11 cellular contexts compared by ENCODE assay signal in genomic region chr11:6387811-6388599, GRCh38. TPM values are rescaled to one million over a fixed set of nuclear protein-coding genes. Genes with fewer than 3 reads are reported as not detected.
DNase-seq lines count a peak whose midpoint lies in the region; ATAC-seq and TF ChIP-seq lines count a peak whose summit lies in the region.
"Had no signal": no experiment of that assay in that cellular context is flagged by ENCODE, and none has a peak within 500 bp of the region (broad histone marks: within the 10 kb centered on the region; RNA-seq: fewer than 3 reads in every experiment).

No MANE protein-coding gene starts in this region.

- no peak overlapping the region for H3K9ac ChIP-seq in endodermal cell (ENCODE audit: extremely low read depth, low read length, poor library complexity, severe bottlenecking)

- H3K4me1 ChIP-seq in endodermal cell (ENCODE audit: control insufficient read depth, insufficient read depth, low read length) (peaks cover 9% of the 10 kb centered on the region), upper lobe of right lung (peaks cover 21% of the 10 kb centered on the region)
- H3K4me1 ChIP-seq: BE2C had no signal

- WGBS in endodermal cell (ENCODE audit: insufficient coverage in 1 of 2, insufficient read length in 1 of 2), 2 experiments, result 86 to 91% methylated on average over 12 of the region's 12 CpGs

- H3K27me3 ChIP-seq in endodermal cell (ENCODE audit: control insufficient read depth, insufficient read depth, low read length, poor library complexity, severe bottlenecking) (no peaks in the 10 kb centered on the region), upper lobe of right lung (no peaks in the 10 kb centered on the region)
- H3K27me3 ChIP-seq: BE2C had no signal

- intact Hi-C loops in upper lobe of right lung (cut with DNase I), result no loop called here

- no peak overlapping the region for H3K27ac ChIP-seq in endodermal cell (ENCODE audit: low read depth, low read length)
- H3K27ac ChIP-seq in upper lobe of right lung, result peak overlapping the region; percentile 66

- H3K4me3 Mint-ChIP-seq in activated naive CD8-positive, alpha-beta T cell, result no peak overlapping the region
- no peak overlapping the region for H3K4me3 Mint-ChIP-seq in activated naive CD8-positive, alpha-beta T cell treated with anti-CD3 and anti-CD28 coated beads, Interleukin-2, amount 50 U/mL, for 24 hours
- H3K4me3 Mint-ChIP-seq in endodermal cell, result peak overlapping the region; percentile 0
- no peak overlapping the region for H3K4me3 Mint-ChIP-seq in memory B cell

- no peak for DNase-seq in activated naive CD8-positive, alpha-beta T cell treated with anti-CD3 and anti-CD28 coated beads, Interleukin-2, amount 50 U/mL, for 24 hours
- no peak for DNase-seq in endodermal cell
- no peak for DNase-seq in memory B cell (ENCODE audit: low spot score in 2 of 2)
- DNase-seq in upper lobe of right lung, result no peak
- DNase-seq in stimulated activated CD4-positive, alpha-beta T cell treated with anti-CD3 and anti-CD28 coated beads, Interleukin-4, amount 100 ng/mL, for 1 hour, result no peak
- DNase-seq in activated effector memory CD4-positive, alpha-beta T cell treated with Interleukin-2 at 50 U/mL for 16 hours, result no peak
- DNase-seq in RPMI8226, result no peak
- DNase-seq: BE2C, foreskin melanocyte had no signal

- H3K9me3 ChIP-seq in endodermal cell (ENCODE audit: control insufficient read depth, low read length) (no peaks in the 10 kb centered on the region), upper lobe of right lung (no peaks in the 10 kb centered on the region)
- H3K9me3 ChIP-seq: BE2C had no signal

- H3K27ac Mint-ChIP-seq in activated naive CD8-positive, alpha-beta T cell, result peak overlapping the region; percentile 58
- H3K27ac Mint-ChIP-seq in activated naive CD8-positive, alpha-beta T cell treated with anti-CD3 and anti-CD28 coated beads, Interleukin-2, amount 50 U/mL, for 24 hours, result no peak overlapping the region
- peak overlapping the region; percentile 83 for H3K27ac Mint-ChIP-seq in endodermal cell
- H3K27ac Mint-ChIP-seq in memory B cell, result peak overlapping the region; percentile 64

- H3K9me3 Mint-ChIP-seq in activated naive CD8-positive, alpha-beta T cell (ENCODE audit: low read depth), result no peaks in the 10 kb centered on the region
- H3K9me3 Mint-ChIP-seq in activated naive CD8-positive, alpha-beta T cell treated with anti-CD3 and anti-CD28 coated beads, Interleukin-2, amount 50 U/mL, for 24 hours, result no peaks in the 10 kb centered on the region
- H3K9me3 Mint-ChIP-seq in endodermal cell (no peaks in the 10 kb centered on the region), memory B cell (no peaks in the 10 kb centered on the region)
- H3K9me3 Mint-ChIP-seq: activated T-helper 17 cell treated with anti-CD3 and anti-CD28 coated beads, Interleukin-2, amount 50 U/mL, for 72 hours had no signal

- TF ChIP-seq CTCF in endodermal cell (conservative IDR thresholded peaks at IDR 0.05) (no peak), upper lobe of right lung (IDR thresholded peaks at IDR 0.05) (no peak)

- H3K27me3 Mint-ChIP-seq in activated naive CD8-positive, alpha-beta T cell, result no peaks in the 10 kb centered on the region
- H3K27me3 Mint-ChIP-seq in activated naive CD8-positive, alpha-beta T cell treated with anti-CD3 and anti-CD28 coated beads, Interleukin-2, amount 50 U/mL, for 24 hours, result no peaks in the 10 kb centered on the region
- H3K27me3 Mint-ChIP-seq in endodermal cell (ENCODE audit: insufficient read depth) (no peaks in the 10 kb centered on the region), memory B cell (no peaks in the 10 kb centered on the region)
- H3K27me3 Mint-ChIP-seq: activated T-helper 17 cell treated with anti-CD3 and anti-CD28 coated beads, Interleukin-2, amount 50 U/mL, for 72 hours had no signal

- ATAC-seq in activated naive CD8-positive, alpha-beta T cell treated with anti-CD3 and anti-CD28 coated beads, Interleukin-2, amount 50 U/mL, for 24 hours, result no peak
- ATAC-seq in memory B cell (ENCODE audit: low read depth), result no peak
- ATAC-seq in upper lobe of right lung, result no peak
- ATAC-seq: activated T-helper 17 cell treated with anti-CD3 and anti-CD28 coated beads, Interleukin-2, amount 50 U/mL, for 72 hours had no signal

- H3K4me3 ChIP-seq in endodermal cell (ENCODE audit: low read length), result peak overlapping the region; percentile 89
- H3K4me3 ChIP-seq in upper lobe of right lung, result no peak overlapping the region

- peaks cover 3% of the 10 kb centered on the region for H3K36me3 Mint-ChIP-seq in activated naive CD8-positive, alpha-beta T cell
- peaks cover 3% of the 10 kb centered on the region for H3K36me3 Mint-ChIP-seq in activated naive CD8-positive, alpha-beta T cell treated with anti-CD3 and anti-CD28 coated beads, Interleukin-2, amount 50 U/mL, for 24 hours (ENCODE audit: low read depth)
- H3K36me3 Mint-ChIP-seq in endodermal cell (ENCODE audit: low read depth) (no peaks in the 10 kb centered on the region), memory B cell (peaks cover 2% of the 10 kb centered on the region)

- H3K36me3 ChIP-seq in endodermal cell (ENCODE audit: control insufficient read depth, insufficient read depth, low read length), result no peaks in the 10 kb centered on the region
- no peaks in the 10 kb centered on the region for H3K36me3 ChIP-seq in upper lobe of right lung
- H3K36me3 ChIP-seq: BE2C had no signal

- peaks cover 43% of the 10 kb centered on the region for H3K4me1 Mint-ChIP-seq in activated naive CD8-positive, alpha-beta T cell (ENCODE audit: low read depth)
- peaks cover 33% of the 10 kb centered on the region for H3K4me1 Mint-ChIP-seq in activated naive CD8-positive, alpha-beta T cell treated with anti-CD3 and anti-CD28 coated beads, Interleukin-2, amount 50 U/mL, for 24 hours
- H3K4me1 Mint-ChIP-seq in endodermal cell, result peaks cover 31% of the 10 kb centered on the region
- H3K4me1 Mint-ChIP-seq in memory B cell, result peaks cover 22% of the 10 kb centered on the region

RNA-seq across cellular contexts. Expression of gene SMPD1, which starts 2.3 kb away (rescaled TPM):
- total RNA-seq in endodermal cell, result 10 to 100 TPM in 1 of 2 donors, 1 to 10 TPM in 1; 9.4 to 28.7 TPM
- 18.4 TPM for polyA plus RNA-seq in endodermal cell (2013, experiment 1 of 2)
- polyA plus RNA-seq in endodermal cell (2013, experiment 2 of 2), result 18.3 TPM
- 51.9 TPM for total RNA-seq in upper lobe of right lung

RNA-seq across cellular contexts. Expression of gene APBB1, which starts 30.9 kb away (rescaled TPM):
- total RNA-seq in endodermal cell (10 to 100 TPM; 51.5 to 51.6 TPM), upper lobe of right lung (40.9 TPM)
- polyA plus RNA-seq in endodermal cell (2013, experiment 1 of 2), result 58.5 TPM
- 58.3 TPM for polyA plus RNA-seq in endodermal cell (2013, experiment 2 of 2)

RNA-seq across cellular contexts. Expression of gene HPX, which starts 52.8 kb away (rescaled TPM):
- total RNA-seq in endodermal cell (1 to 10 TPM; 3.9 to 6.0 TPM), upper lobe of right lung (1.4 TPM)
- 2.6 TPM for polyA plus RNA-seq in endodermal cell (2013, experiment 1 of 2)
- 2.3 TPM for polyA plus RNA-seq in endodermal cell (2013, experiment 2 of 2)
